8 cellular contexts compared by ENCODE assay signal in genomic region chr16:85611455-85612190, GRCh38. TPM values are rescaled to one million over a fixed set of nuclear protein-coding genes. Genes with fewer than 3 reads are reported as not detected.
A peak's percentile ranks its signal among the peaks of the same experiment; 100 is the strongest.
DNase-seq lines count a peak whose midpoint lies in the region; ATAC-seq and TF ChIP-seq lines count a peak whose summit lies in the region.

No MANE protein-coding gene starts in this region.

- H2AFZ ChIP-seq in parathyroid adenoma = peak overlapping the region; percentile 53

- DNase-seq in DMS153 treated with DMSO at 0.1 percent for 48 hours (lab: John Stamatoyannopoulos, UW; ENCODE audit: unreplicated experiment) (peak; percentile 62), LNCaP clone FGC (ENCODE audit: low read depth) (no peak), SHP77 treated with DMSO at 0.1 percent for 48 hours (lab: John Stamatoyannopoulos, UW) (peak; percentile 30), amygdala (lab: John Stamatoyannopoulos, UW) (peak in 54 of 56 donors; percentile 29 to 88 (median 75)), left ventricle myocardium inferior (peak; percentile 87)

- H3K36me3 ChIP-seq in left ventricle myocardium inferior (no peaks in the 10 kb centered on the region), parathyroid adenoma (ENCODE audit: control insufficient read depth, insufficient read depth, low read length) (no peaks in the 10 kb centered on the region)

- ATAC-seq in HG02623 (IDR thresholded peaks at IDR 0.05; ENCODE audit: unreplicated experiment) (no peak), HG02798 (IDR thresholded peaks at IDR 0.05; ENCODE audit: poor library complexity, unreplicated experiment) (no peak)

- TF ChIP-seq CTCF in LNCaP clone FGC (IDR thresholded peaks at IDR 0.05; ENCODE audit: control insufficient read depth, extremely low read depth, insufficient read depth) (no peak), left ventricle myocardium inferior (IDR thresholded peaks at IDR 0.05; ENCODE audit: borderline replicate concordance) (no peak), parathyroid adenoma (IDR thresholded peaks at IDR 0.05) (no peak)

- peak overlapping the region; percentile 87 for H3K4me2 ChIP-seq in parathyroid adenoma (ENCODE audit: low read length)

- H3K27ac ChIP-seq in left ventricle myocardium inferior (replicated peaks) = peak overlapping the region; percentile 96
- peak overlapping the region; percentile 67 for H3K27ac ChIP-seq in parathyroid adenoma

- peak overlapping the region; percentile 79 for H3K4me3 ChIP-seq in LNCaP clone FGC (ENCODE audit: low read depth, low read length)
- H3K4me3 ChIP-seq in left ventricle myocardium inferior = peak overlapping the region; percentile 82
- peak overlapping the region; percentile 57 for H3K4me3 ChIP-seq in parathyroid adenoma (ENCODE audit: low read depth, low read length)

- intact Hi-C loops in left ventricle myocardium inferior (cut with micrococcal nuclease) = no loop called here

- peaks cover 47% of the 10 kb centered on the region for H3K79me2 ChIP-seq in parathyroid adenoma

- H3K9me3 ChIP-seq in left ventricle myocardium inferior (replicated peaks) (no peaks in the 10 kb centered on the region), parathyroid adenoma (ENCODE audit: control insufficient read depth, low read length) (no peaks in the 10 kb centered on the region)

- H3K4me1 ChIP-seq in left ventricle myocardium inferior (peaks cover 79% of the 10 kb centered on the region), parathyroid adenoma (peaks cover 44% of the 10 kb centered on the region)

- H3K9ac ChIP-seq in parathyroid adenoma = peak overlapping the region; percentile 11

- H3K27me3 ChIP-seq in left ventricle myocardium inferior (ENCODE audit: low read depth) (no peaks in the 10 kb centered on the region), parathyroid adenoma (ENCODE audit: control insufficient read depth, insufficient read depth, low read length) (no peaks in the 10 kb centered on the region)

RNA-seq across cellular contexts. Expression of gene GSE1, which starts 1.5 kb away (rescaled TPM):
- total RNA-seq in left ventricle myocardium inferior = 34.2 TPM
